Comparison of ENCODE assay signal across 22 cellular contexts in genomic region chr13:106874308-106874707, GRCh38.
"Had no signal": no experiment of that assay in that cellular context is flagged by ENCODE, and none has a peak within 500 bp of the region (broad histone marks: within the 10 kb centered on the region; RNA-seq: fewer than 3 reads in every experiment).

No MANE protein-coding gene starts in this region.

- H3K4me1 ChIP-seq: colonic mucosa, tibial artery had no signal

- H3K27ac Mint-ChIP-seq: activated naive CD8-positive, alpha-beta T cell; activated T-helper 2 cell treated with anti-CD3 and anti-CD28 coated beads, Interferon-gamma antibody, Interleukin-2, Interleukin-4, amounts not matched to agents 10 μg/mL and 5 μg/mL and 100 μg/mL, durations not matched to agents 14 hours and 24 hours and 36 hours; effector memory CD8-positive, alpha-beta T cell; memory B cell; nephron had no signal

- DNase-seq: activated CD4-positive, alpha-beta T cell treated with anti-CD3 and anti-CD28 coated beads for 4 hours; activated CD4-positive, alpha-beta T cell treated with anti-CD3 and anti-CD28 coated beads, Interleukin-2, amount 50 U/mL, for 48 hours; activated CD4-positive, CD25-positive, alpha-beta regulatory T cell; activated CD8-positive, alpha-beta memory T cell treated with anti-CD3 and anti-CD28 coated beads, Interleukin-2, amount 50 U/mL, for 48 hours; activated naive CD4-positive, alpha-beta T cell; activated T-cell treated with anti-CD3 and anti-CD28 coated beads, Interleukin-2, amount 50 U/mL, for 4 hours; colonic mucosa; dorsolateral prefrontal cortex; effector memory CD8-positive, alpha-beta T cell; foreskin fibroblast; glutamatergic neuron; occipital lobe; stimulated activated CD4-positive, alpha-beta T cell treated with anti-CD3 and anti-CD28 coated beads, Interleukin-4, amount 100 ng/mL, for 4 hours; stimulated activated naive CD8-positive, alpha-beta T cell treated with anti-CD3 and anti-CD28 coated beads, Interleukin-15, Interleukin-2, amounts not matched to agents 100 U/mL and 50 U/mL, for 24 hours; substantia nigra; T-helper 9 cell; tibial artery had no signal

- H3K9me3 ChIP-seq: colonic mucosa, tibial artery had no signal

- ATAC-seq: activated T-cell treated with anti-CD3 and anti-CD28 coated beads, Interleukin-2, amount 50 U/mL, for 4 hours; effector memory CD8-positive, alpha-beta T cell; stimulated activated naive CD8-positive, alpha-beta T cell treated with anti-CD3 and anti-CD28 coated beads, Interleukin-15, Interleukin-2, amounts not matched to agents 100 U/mL and 50 U/mL, for 24 hours had no signal

- H3K36me3 ChIP-seq: colonic mucosa, tibial artery had no signal

- H3K4me3 ChIP-seq: colonic mucosa, dorsolateral prefrontal cortex, tibial artery had no signal

- H3K9me3 Mint-ChIP-seq: activated T-cell treated with anti-CD3 and anti-CD28 coated beads, Interleukin-2, amount 50 U/mL, for 4 hours; nephron had no signal

- H3K27me3 Mint-ChIP-seq: effector memory CD8-positive, alpha-beta T cell; memory B cell had no signal

- H3K4me3 Mint-ChIP-seq: activated naive CD8-positive, alpha-beta T cell; activated T-cell treated with anti-CD3 and anti-CD28 coated beads, Interleukin-2, amount 50 U/mL, for 4 hours; effector memory CD8-positive, alpha-beta T cell; memory B cell; nephron had no signal

- H3K4me1 Mint-ChIP-seq: memory B cell, nephron had no signal

- H3K27me3 ChIP-seq: colonic mucosa, tibial artery had no signal

- H3K27ac ChIP-seq: colonic mucosa, epithelial cell of prostate, tibial artery had no signal

- H3K36me3 Mint-ChIP-seq: memory B cell had no signal
